Comparison of ENCODE assay signal across 1 cellular context in genomic region chr6:31994421-31994820, GRCh38. TPM values are rescaled to one million over a fixed set of nuclear protein-coding genes. Genes with fewer than 3 reads are reported as not detected.
"Had no signal": no experiment of that assay in that cellular context is flagged by ENCODE, and none has a peak within 500 bp of the region (broad histone marks: within the 10 kb centered on the region; RNA-seq: fewer than 3 reads in every experiment).

No MANE protein-coding gene starts in this region.

RNA-seq across cellular contexts. Expression of gene C4A, which starts 12.6 kb away (rescaled TPM):
- polyA plus RNA-seq: immature natural killer cell had no signal
